In genomic region chr7:134458341-134458805, GRCh38 we compare ENCODE assay signal across 8 cellular contexts.
A peak's percentile ranks its signal among the peaks of the same experiment; 100 is the strongest.
DNase-seq lines count a peak whose midpoint lies in the region; ATAC-seq and TF ChIP-seq lines count a peak whose summit lies in the region.

No MANE protein-coding gene starts in this region.

- H3K36me3 ChIP-seq in mucosa of stomach (ENCODE audit: control insufficient read depth, insufficient read depth, low read length) = no peaks in the 10 kb centered on the region

- ATAC-seq in GM18499 (IDR thresholded peaks at IDR 0.05; ENCODE audit: insufficient read depth, unreplicated experiment) (peak; percentile 21), HG02943 (IDR thresholded peaks at IDR 0.05; ENCODE audit: low read depth, unreplicated experiment) (peak; percentile 54)

- peak; percentile 31 for TF ChIP-seq CTCF in epithelial cell of esophagus (IDR thresholded peaks at IDR 0.05; ENCODE audit: insufficient read depth, low read depth, low read length, missing control alignments)

- peak overlapping the region; percentile 74 for H3K9ac ChIP-seq in mucosa of stomach (ENCODE audit: low read length)

- H3K27me3 ChIP-seq in mucosa of stomach (ENCODE audit: control insufficient read depth, insufficient read depth, low read length) = no peaks in the 10 kb centered on the region

- H3K4me1 ChIP-seq in mucosa of stomach (ENCODE audit: control insufficient read depth, insufficient read depth, low read length) = peaks cover 6% of the 10 kb centered on the region

- no peaks in the 10 kb centered on the region for H3K9me3 ChIP-seq in mucosa of stomach (ENCODE audit: control insufficient read depth, low read length)

- DNase-seq in 8988T = peak; percentile 54
- peak; percentile 59 for DNase-seq in NCI-H526 treated with DMSO at 0.1 percent for 48 hours (lab: John Stamatoyannopoulos, UW)
- DNase-seq in activated CD8-positive, alpha-beta memory T cell treated with anti-CD3 and anti-CD28 coated beads, Interleukin-2, amount 50 U/mL, for 4 hours = peak; percentile 67
- DNase-seq in epithelial cell of esophagus (ENCODE audit: low read depth) = peak; percentile 64
- peak; percentile 25 to 54 for DNase-seq in stimulated activated CD8-positive, alpha-beta memory T cell treated with anti-CD3 and anti-CD28 coated beads, Interleukin-7, amount 100 ng/mL, for 4 hours (ENCODE audit: low read depth in 2 of 2)

- H3K4me3 ChIP-seq in epithelial cell of esophagus (ENCODE audit: low read length) (peak overlapping the region; percentile 64), mucosa of stomach (ENCODE audit: low read length) (peak overlapping the region; percentile 66)

Comparison
In these comparisons a context has a peak if more than half of its experiments do, and no peak if none do; other contexts are left out.
1. Peak in every context shown above with its lines: DNase-seq, ATAC-seq and H3K4me3 ChIP-seq.